In the genomic region with DNA sequence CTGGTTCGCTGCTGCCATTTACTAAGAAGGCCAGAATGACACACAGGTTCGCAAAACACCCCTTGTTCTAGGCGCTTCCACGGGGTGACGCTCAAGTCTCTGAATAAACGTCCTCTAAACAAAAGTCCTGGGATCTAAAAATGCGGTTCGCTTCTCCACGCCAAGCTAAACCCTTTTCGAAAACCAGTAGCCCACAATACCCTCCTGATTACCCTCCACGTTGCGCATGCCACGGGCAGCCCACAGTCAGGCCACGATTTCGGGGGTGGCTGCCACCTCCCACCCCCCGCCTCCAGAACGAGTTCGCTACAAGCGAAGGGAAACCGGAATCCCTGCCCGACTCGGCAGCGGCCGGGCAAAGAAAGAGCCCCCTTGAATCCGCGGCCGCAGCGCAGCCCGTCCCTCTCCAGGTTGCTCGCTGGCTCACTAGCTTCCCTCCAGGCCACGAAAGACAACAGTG, we compare ENCODE assay signal across 2 cellular contexts.
TF ChIP-seq lines count a peak whose summit lies in the region.

No MANE protein-coding gene starts in this region.

TF ChIP-seq in HepG2, 621 proteins besides CTCF, POLR2A, EP300 and RAD21 (continues in another document):
- 0 out of 2 replicates have a peak, but pooled peaks have one; percentile 30 for TF ChIP-seq CCDC6 (CRISPR knock-in tag; IDR thresholded peaks at IDR 0.05)
- TF ChIP-seq CC2D1A (CRISPR knock-in tag; IDR thresholded peaks at IDR 0.05): no peak
- no peak for TF ChIP-seq FIP1L1 (IDR thresholded peaks at IDR 0.05; ENCODE audit: borderline replicate concordance, insufficient read depth, low read depth, low read length)
- no peak for TF ChIP-seq ZC3H13 (CRISPR knock-in tag; IDR thresholded peaks at IDR 0.05)
- no peak for TF ChIP-seq ZNF510 (CRISPR knock-in tag; IDR thresholded peaks at IDR 0.05; ENCODE audit: low read depth)
- no peak for TF ChIP-seq NR2F1 (CRISPR knock-in tag; IDR thresholded peaks at IDR 0.05)
- TF ChIP-seq, protein P1, sequence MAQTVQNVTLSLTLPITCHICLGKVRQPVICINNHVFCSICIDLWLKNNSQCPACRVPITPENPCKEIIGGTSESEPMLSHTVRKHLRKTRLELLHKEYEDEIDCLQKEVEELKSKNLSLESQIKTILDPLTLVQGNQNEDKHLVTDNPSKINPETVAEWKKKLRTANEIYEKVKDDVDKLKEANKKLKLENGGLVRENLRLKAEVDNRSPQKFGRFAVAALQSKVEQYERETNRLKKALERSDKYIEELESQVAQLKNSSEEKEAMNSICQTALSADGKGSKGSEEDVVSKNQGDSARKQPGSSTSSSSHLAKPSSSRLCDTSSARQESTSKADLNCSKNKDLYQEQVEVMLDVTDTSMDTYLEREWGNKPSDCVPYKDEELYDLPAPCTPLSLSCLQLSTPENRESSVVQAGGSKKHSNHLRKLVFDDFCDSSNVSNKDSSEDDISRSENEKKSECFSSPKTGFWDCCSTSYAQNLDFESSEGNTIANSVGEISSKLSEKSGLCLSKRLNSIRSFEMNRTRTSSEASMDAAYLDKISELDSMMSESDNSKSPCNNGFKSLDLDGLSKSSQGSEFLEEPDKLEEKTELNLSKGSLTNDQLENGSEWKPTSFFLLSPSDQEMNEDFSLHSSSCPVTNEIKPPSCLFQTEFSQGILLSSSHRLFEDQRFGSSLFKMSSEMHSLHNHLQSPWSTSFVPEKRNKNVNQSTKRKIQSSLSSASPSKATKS (CRISPR knock-in tag; IDR thresholded peaks at IDR 0.05): no peak
- peak; percentile 80 for TF ChIP-seq AGO2 (optimal IDR thresholded peaks at IDR 0.05; ENCODE audit: low read depth, low read length)
- no peak for TF ChIP-seq NFE2L1 (CRISPR knock-in tag; IDR thresholded peaks at IDR 0.05; ENCODE audit: borderline replicate concordance)
- no peak for TF ChIP-seq ZNF446 (CRISPR knock-in tag; IDR thresholded peaks at IDR 0.05)
- TF ChIP-seq ZSCAN9 (CRISPR knock-in tag; IDR thresholded peaks at IDR 0.05; ENCODE audit: borderline replicate concordance): no peak
- TF ChIP-seq ZFP36L2 (CRISPR knock-in tag; IDR thresholded peaks at IDR 0.05): no peak
- TF ChIP-seq, protein P2, sequence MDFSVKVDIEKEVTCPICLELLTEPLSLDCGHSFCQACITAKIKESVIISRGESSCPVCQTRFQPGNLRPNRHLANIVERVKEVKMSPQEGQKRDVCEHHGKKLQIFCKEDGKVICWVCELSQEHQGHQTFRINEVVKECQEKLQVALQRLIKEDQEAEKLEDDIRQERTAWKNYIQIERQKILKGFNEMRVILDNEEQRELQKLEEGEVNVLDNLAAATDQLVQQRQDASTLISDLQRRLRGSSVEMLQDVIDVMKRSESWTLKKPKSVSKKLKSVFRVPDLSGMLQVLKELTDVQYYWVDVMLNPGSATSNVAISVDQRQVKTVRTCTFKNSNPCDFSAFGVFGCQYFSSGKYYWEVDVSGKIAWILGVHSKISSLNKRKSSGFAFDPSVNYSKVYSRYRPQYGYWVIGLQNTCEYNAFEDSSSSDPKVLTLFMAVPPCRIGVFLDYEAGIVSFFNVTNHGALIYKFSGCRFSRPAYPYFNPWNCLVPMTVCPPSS (IDR thresholded peaks at IDR 0.05): no peak
- TF ChIP-seq KDM5A (IDR thresholded peaks at IDR 0.05; ENCODE audit: borderline replicate concordance, low read length): peak; percentile 47; the same call in 1 of the 2 replicates
- TF ChIP-seq PRPF4 (IDR thresholded peaks at IDR 0.05; ENCODE audit: low read depth, low read length, poor library complexity, severe bottlenecking): no peak
- no peak for TF ChIP-seq ZSCAN22 (CRISPR knock-in tag; IDR thresholded peaks at IDR 0.05)
- TF ChIP-seq, protein P3, sequence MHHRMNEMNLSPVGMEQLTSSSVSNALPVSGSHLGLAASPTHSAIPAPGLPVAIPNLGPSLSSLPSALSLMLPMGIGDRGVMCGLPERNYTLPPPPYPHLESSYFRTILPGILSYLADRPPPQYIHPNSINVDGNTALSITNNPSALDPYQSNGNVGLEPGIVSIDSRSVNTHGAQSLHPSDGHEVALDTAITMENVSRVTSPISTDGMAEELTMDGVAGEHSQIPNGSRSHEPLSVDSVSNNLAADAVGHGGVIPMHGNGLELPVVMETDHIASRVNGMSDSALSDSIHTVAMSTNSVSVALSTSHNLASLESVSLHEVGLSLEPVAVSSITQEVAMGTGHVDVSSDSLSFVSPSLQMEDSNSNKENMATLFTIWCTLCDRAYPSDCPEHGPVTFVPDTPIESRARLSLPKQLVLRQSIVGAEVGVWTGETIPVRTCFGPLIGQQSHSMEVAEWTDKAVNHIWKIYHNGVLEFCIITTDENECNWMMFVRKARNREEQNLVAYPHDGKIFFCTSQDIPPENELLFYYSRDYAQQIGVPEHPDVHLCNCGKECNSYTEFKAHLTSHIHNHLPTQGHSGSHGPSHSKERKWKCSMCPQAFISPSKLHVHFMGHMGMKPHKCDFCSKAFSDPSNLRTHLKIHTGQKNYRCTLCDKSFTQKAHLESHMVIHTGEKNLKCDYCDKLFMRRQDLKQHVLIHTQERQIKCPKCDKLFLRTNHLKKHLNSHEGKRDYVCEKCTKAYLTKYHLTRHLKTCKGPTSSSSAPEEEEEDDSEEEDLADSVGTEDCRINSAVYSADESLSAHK (CRISPR knock-in tag; IDR thresholded peaks at IDR 0.05; ENCODE audit: borderline replicate concordance): no peak
- no peak for TF ChIP-seq CBX1 (IDR thresholded peaks at IDR 0.05; ENCODE audit: low read depth)
- no peak for TF ChIP-seq SPEN (CRISPR knock-in tag; IDR thresholded peaks at IDR 0.05; ENCODE audit: low read depth)
- TF ChIP-seq, protein P4, sequence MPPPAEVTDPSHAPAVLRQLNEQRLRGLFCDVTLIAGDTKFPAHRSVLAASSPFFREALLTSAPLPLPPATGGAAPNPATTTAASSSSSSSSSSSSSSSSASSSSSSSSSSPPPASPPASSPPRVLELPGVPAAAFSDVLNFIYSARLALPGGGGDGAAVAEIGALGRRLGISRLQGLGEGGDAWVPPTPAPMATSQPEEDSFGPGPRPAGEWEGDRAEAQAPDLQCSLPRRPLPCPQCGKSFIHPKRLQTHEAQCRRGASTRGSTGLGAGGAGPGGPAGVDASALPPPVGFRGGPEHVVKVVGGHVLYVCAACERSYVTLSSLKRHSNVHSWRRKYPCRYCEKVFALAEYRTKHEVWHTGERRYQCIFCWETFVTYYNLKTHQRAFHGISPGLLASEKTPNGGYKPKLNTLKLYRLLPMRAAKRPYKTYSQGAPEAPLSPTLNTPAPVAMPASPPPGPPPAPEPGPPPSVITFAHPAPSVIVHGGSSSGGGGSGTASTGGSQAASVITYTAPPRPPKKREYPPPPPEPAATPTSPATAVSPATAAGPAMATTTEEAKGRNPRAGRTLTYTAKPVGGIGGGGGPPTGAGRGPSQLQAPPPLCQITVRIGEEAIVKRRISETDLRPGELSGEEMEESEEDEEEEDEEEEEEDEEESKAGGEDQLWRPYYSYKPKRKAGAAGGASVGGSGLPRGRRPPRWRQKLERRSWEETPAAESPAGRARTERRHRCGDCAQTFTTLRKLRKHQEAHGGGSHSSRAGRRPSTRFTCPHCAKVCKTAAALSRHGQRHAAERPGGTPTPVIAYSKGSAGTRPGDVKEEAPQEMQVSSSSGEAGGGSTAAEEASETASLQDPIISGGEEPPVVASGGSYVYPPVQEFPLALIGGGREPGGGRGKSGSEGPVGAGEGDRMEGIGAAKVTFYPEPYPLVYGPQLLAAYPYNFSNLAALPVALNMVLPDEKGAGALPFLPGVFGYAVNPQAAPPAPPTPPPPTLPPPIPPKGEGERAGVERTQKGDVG (CRISPR knock-in tag; IDR thresholded peaks at IDR 0.05; ENCODE audit: borderline replicate concordance): no peak
- TF ChIP-seq SOX13 (IDR thresholded peaks at IDR 0.05): no peak
- no peak for TF ChIP-seq SOX13 (CRISPR knock-in tag; conservative IDR thresholded peaks at IDR 0.05 in 1 of 2, IDR thresholded peaks at IDR 0.05 in 1 of 2)

TF ChIP-seq in GM12891, 5 proteins besides CTCF, POLR2A, EP300 and RAD21:
- no peak for TF ChIP-seq POLR2AphosphoS5 (IDR thresholded peaks at IDR 0.05; ENCODE audit: low read depth, low read length)
- TF ChIP-seq PAX5 (IDR thresholded peaks at IDR 0.05; ENCODE audit: insufficient read depth, low read length, severe bottlenecking): no peak
- TF ChIP-seq SPI1 (IDR thresholded peaks at IDR 0.05; ENCODE audit: low read depth, low read length): no peak
- no peak for TF ChIP-seq TAF1 (IDR thresholded peaks at IDR 0.05; ENCODE audit: low read depth, low read length)
- TF ChIP-seq POU2F2 (IDR thresholded peaks at IDR 0.05; ENCODE audit: low read depth, low read length): no peak
